Comparison of ENCODE assay signal across 1 cellular context in the genomic region with DNA sequence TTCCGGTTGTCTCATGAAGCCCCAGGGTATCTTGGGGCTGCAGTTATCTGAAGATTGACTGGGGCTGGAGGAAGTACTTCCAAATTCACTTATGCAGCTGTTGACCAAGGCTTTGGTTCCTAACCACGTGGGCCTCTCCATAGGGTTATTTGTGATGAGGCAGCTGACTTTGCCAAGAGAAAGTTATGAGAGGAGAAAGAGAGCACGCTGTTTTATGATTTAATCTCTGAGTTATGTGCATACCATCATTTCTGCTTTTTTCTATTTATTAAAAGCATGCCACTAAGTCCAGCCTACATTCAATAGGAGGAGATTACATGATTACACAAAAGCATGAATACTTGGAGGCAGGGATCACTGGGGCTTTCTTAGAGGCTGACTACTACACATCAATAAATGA.
TF ChIP-seq lines count a peak whose summit lies in the region.

No MANE protein-coding gene starts in this region.

TF ChIP-seq in IMR-90, 13 proteins besides CTCF, POLR2A, EP300 and RAD21 (continued from another document):
- TF ChIP-seq, protein P1, sequence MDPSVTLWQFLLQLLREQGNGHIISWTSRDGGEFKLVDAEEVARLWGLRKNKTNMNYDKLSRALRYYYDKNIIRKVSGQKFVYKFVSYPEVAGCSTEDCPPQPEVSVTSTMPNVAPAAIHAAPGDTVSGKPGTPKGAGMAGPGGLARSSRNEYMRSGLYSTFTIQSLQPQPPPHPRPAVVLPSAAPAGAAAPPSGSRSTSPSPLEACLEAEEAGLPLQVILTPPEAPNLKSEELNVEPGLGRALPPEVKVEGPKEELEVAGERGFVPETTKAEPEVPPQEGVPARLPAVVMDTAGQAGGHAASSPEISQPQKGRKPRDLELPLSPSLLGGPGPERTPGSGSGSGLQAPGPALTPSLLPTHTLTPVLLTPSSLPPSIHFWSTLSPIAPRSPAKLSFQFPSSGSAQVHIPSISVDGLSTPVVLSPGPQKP (IDR thresholded peaks at IDR 0.05; ENCODE audit: borderline replicate concordance, low read depth, low read length) = no peak
- no peak for TF ChIP-seq RFX5 (IDR thresholded peaks at IDR 0.05; ENCODE audit: low read depth, low read length)
- TF ChIP-seq FOS (IDR thresholded peaks at IDR 0.05; ENCODE audit: low read depth, low read length) = no peak
